24 cellular contexts compared by ENCODE assay signal in the genomic region with DNA sequence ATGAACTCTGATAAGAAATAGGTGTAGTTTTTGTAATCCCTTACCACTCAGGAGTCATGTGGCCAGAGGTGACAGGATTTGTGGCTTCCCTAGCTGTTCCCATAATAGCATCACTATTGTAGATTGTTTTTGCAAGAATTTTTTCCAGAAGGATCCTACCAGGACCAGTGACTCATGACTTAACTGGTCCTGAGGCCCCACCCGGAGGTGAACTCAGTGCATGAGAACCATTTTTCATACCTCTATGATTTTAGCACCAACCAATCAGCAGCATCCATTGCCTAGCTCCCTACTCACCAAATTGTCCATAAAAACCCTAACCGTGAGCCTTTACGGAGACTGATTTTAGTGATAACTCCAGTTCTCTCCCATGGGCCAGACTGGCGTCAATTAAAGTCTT.
DNase-seq lines count a peak whose midpoint lies in the region; ATAC-seq, FAIRE-seq and TF ChIP-seq lines count a peak whose summit lies in the region.
"Had no signal": no experiment of that assay in that cellular context is flagged by ENCODE, and none has a peak within 500 bp of the region (broad histone marks: within the 10 kb centered on the region; RNA-seq: fewer than 3 reads in every experiment).

No MANE protein-coding gene starts in this region.

- H3K9ac ChIP-seq in mesenchymal stem cell (ENCODE audit: low read length): no peak overlapping the region

- H3K4ac ChIP-seq in mesenchymal stem cell (ENCODE audit: low read depth in 1 of 2, low read length in 2 of 2): no peak overlapping the region

- H2BK15ac ChIP-seq in mesenchymal stem cell (ENCODE audit: low read depth, poor library complexity, severe bottlenecking): no peak overlapping the region

- no peak overlapping the region for H2AFZ ChIP-seq in mesenchymal stem cell (ENCODE audit: low read depth, low read length)
- H2AFZ ChIP-seq: hepatocyte had no signal

- H3K18ac ChIP-seq in mesenchymal stem cell (ENCODE audit: low read depth in 1 of 2, low read length in 2 of 2): no peak overlapping the region

- H3K27ac ChIP-seq in mesenchymal stem cell (ENCODE audit: low read length, poor library complexity, severe bottlenecking): no peak overlapping the region
- H3K27ac ChIP-seq: hepatocyte, left lung had no signal

- no peak overlapping the region for H3K23ac ChIP-seq in mesenchymal stem cell (ENCODE audit: low read length in 2 of 2)

- DNase-seq in GM03348 (ENCODE audit: low spot score) (peak; percentile 9), M059J (ENCODE audit: low read depth) (peak; percentile 79), bronchial epithelial cell (ENCODE audit: low read depth) (peak; percentile 31), mesenchymal stem cell (no peak)
- DNase-seq: activated CD4-positive, alpha-beta T cell treated with anti-CD3 and anti-CD28 coated beads for 36 hours; activated gamma-delta T cell; activated T-cell treated with anti-CD3 and anti-CD28 coated beads, Interleukin-2, amount 50 U/mL, for 1 hour; CD8-positive, alpha-beta memory T cell; dermis blood vessel endothelial cell; DMS53; left lung; midbrain; naive thymus-derived CD8-positive, alpha-beta T cell; NCI-H1694; NCI-H2171 treated with DMSO at 0.1 percent for 48 hours; occipital lobe; RPMI8226; T-helper 2 cell; trophoblast cell had no signal

- H3K9me3 ChIP-seq in mesenchymal stem cell (ENCODE audit: control insufficient read depth, low read length): no peaks in the 10 kb centered on the region
- H3K9me3 ChIP-seq: left lung had no signal

- no peaks in the 10 kb centered on the region for H3K36me3 ChIP-seq in bronchial epithelial cell (ENCODE audit: control insufficient read depth, insufficient read depth, low read length)
- no peaks in the 10 kb centered on the region for H3K36me3 ChIP-seq in mesenchymal stem cell (ENCODE audit: control insufficient read depth in 1 of 2, insufficient read depth in 2 of 2, low read depth in 1 of 2, low read length in 2 of 2)
- H3K36me3 ChIP-seq: left lung had no signal

- no peak overlapping the region for H3K4me2 ChIP-seq in mesenchymal stem cell (ENCODE audit: low read length, poor library complexity, severe bottlenecking)
- H3K4me2 ChIP-seq: hepatocyte had no signal

- no peak overlapping the region for H4K91ac ChIP-seq in mesenchymal stem cell (ENCODE audit: low read length)

- H2BK120ac ChIP-seq in mesenchymal stem cell (ENCODE audit: low read depth, low read length): no peak overlapping the region

- peaks cover 6% of the 10 kb centered on the region for H3K4me1 ChIP-seq in mesenchymal stem cell (ENCODE audit: control insufficient read depth, insufficient read depth, low read depth, low read length)
- H3K4me1 ChIP-seq: left lung had no signal

- no peak for FAIRE-seq in bronchial epithelial cell (lab: Jason Lieb, UNC)

- no peak for TF ChIP-seq CTCF in bronchial epithelial cell (IDR thresholded peaks at IDR 0.05; ENCODE audit: insufficient read depth, low read length, severe bottlenecking)

- peak overlapping the region; percentile 59 for H2AK5ac ChIP-seq in mesenchymal stem cell (ENCODE audit: low read length, severe bottlenecking)

- WGBS in mesenchymal stem cell: 99% methylated on average over 4 of the region's 4 CpGs

- no peak overlapping the region for H4K8ac ChIP-seq in mesenchymal stem cell (ENCODE audit: low read length)

- H3K4me3 ChIP-seq in bronchial epithelial cell (ENCODE audit: low read depth, low read length) (no peak overlapping the region), mesenchymal stem cell (ENCODE audit: insufficient read depth in 1 of 2, low read depth in 1 of 2, low read length in 2 of 2) (no peak overlapping the region)
- H3K4me3 ChIP-seq: hepatocyte, left lung had no signal

- H3K79me1 ChIP-seq in mesenchymal stem cell (replicated peaks; ENCODE audit: low read length, poor library complexity, severe bottlenecking): no peaks in the 10 kb centered on the region

- no peak overlapping the region for H3K14ac ChIP-seq in mesenchymal stem cell (ENCODE audit: low read length in 2 of 2)

- H3K27me3 ChIP-seq in bronchial epithelial cell (ENCODE audit: control insufficient read depth, insufficient read depth, low read length) (no peaks in the 10 kb centered on the region), mesenchymal stem cell (ENCODE audit: control insufficient read depth in 1 of 2, insufficient read depth in 1 of 2, low read length in 2 of 2) (no peaks in the 10 kb centered on the region)
- H3K27me3 ChIP-seq: hepatocyte, left lung had no signal

- H2BK12ac ChIP-seq in mesenchymal stem cell (ENCODE audit: low read length in 2 of 2): no peak overlapping the region

- H2BK5ac ChIP-seq in mesenchymal stem cell (ENCODE audit: low read depth, low read length, poor library complexity, severe bottlenecking): no peak overlapping the region

- ATAC-seq in GM18858 (IDR thresholded peaks at IDR 0.05; ENCODE audit: unreplicated experiment) (no peak), HG02763 (IDR thresholded peaks at IDR 0.05; ENCODE audit: unreplicated experiment) (no peak), GM21737 (IDR thresholded peaks at IDR 0.05; ENCODE audit: unreplicated experiment) (no peak)
- ATAC-seq: activated CD4-positive, alpha-beta T cell treated with anti-CD3 and anti-CD28 coated beads for 36 hours; HCT116; left lung; naive thymus-derived CD8-positive, alpha-beta T cell had no signal
